ENCODE assay signal across 1 cellular context in genomic region chr20:23653400-23653938, GRCh38.
TF ChIP-seq lines count a peak whose summit lies in the region.

No MANE protein-coding gene starts in this region.

TF ChIP-seq in HepG2, 621 proteins besides CTCF, POLR2A, EP300 and RAD21 (continued from another document and continues in another):
- TF ChIP-seq ZNF800 (CRISPR knock-in tag; IDR thresholded peaks at IDR 0.05) (no peak), ZNF331 (CRISPR knock-in tag; IDR thresholded peaks at IDR 0.05) (no peak), KLF9 (CRISPR knock-in tag; IDR thresholded peaks at IDR 0.05; ENCODE audit: low read depth) (no peak), GABPB1 (CRISPR knock-in tag; IDR thresholded peaks at IDR 0.05) (peak; percentile 20; the same call in 1 of the 2 replicates), ZKSCAN1 (IDR thresholded peaks at IDR 0.05; ENCODE audit: low read length) (no peak), SP5 (CRISPR knock-in tag; IDR thresholded peaks at IDR 0.05; ENCODE audit: borderline replicate concordance, low read depth) (no peak), ZNF101 (CRISPR knock-in tag; IDR thresholded peaks at IDR 0.05; ENCODE audit: borderline replicate concordance, low read depth) (no peak), MED13 (CRISPR knock-in tag; IDR thresholded peaks at IDR 0.05) (no peak), THAP11 (CRISPR knock-in tag; IDR thresholded peaks at IDR 0.05) (no peak), ZNF362 (CRISPR knock-in tag; IDR thresholded peaks at IDR 0.05; ENCODE audit: borderline replicate concordance) (no peak), NFAT5 (CRISPR knock-in tag; IDR thresholded peaks at IDR 0.05) (no peak), CREM (IDR thresholded peaks at IDR 0.05) (no peak), CREM (CRISPR knock-in tag; IDR thresholded peaks at IDR 0.05) (no peak), CBX2 (IDR thresholded peaks at IDR 0.05; ENCODE audit: low read depth, low read length) (no peak), CBX2 (CRISPR knock-in tag; IDR thresholded peaks at IDR 0.05; ENCODE audit: low read depth) (no peak), ZNF678 (CRISPR knock-in tag; IDR thresholded peaks at IDR 0.05) (peak; percentile 65; the same call in 1 of the 2 replicates), JDP2 (CRISPR knock-in tag; IDR thresholded peaks at IDR 0.05; ENCODE audit: borderline replicate concordance) (no peak), TBL1XR1 (IDR thresholded peaks at IDR 0.05; ENCODE audit: borderline replicate concordance, low read length, partially characterized antibody) (no peak), EEA1 (CRISPR knock-in tag; IDR thresholded peaks at IDR 0.05; ENCODE audit: borderline replicate concordance) (no peak), ZNF572 (CRISPR knock-in tag; IDR thresholded peaks at IDR 0.05) (0 out of 2 replicates have a peak, but pooled peaks have one; percentile 9), RXRB (CRISPR knock-in tag; IDR thresholded peaks at IDR 0.05; ENCODE audit: borderline replicate concordance) (no peak), FOXA3 (CRISPR knock-in tag; IDR thresholded peaks at IDR 0.05) (no peak), MAFF (IDR thresholded peaks at IDR 0.05; ENCODE audit: low read depth, low read length) (no peak), HNF4G (IDR thresholded peaks at IDR 0.05; ENCODE audit: borderline replicate concordance, low read depth, low read length) (no peak), HNF4G (CRISPR knock-in tag; IDR thresholded peaks at IDR 0.05; ENCODE audit: borderline replicate concordance, low read depth) (no peak), ZNF10 (CRISPR knock-in tag; IDR thresholded peaks at IDR 0.05; ENCODE audit: borderline replicate concordance, low read depth) (0 out of 2 replicates have a peak, but pooled peaks have one; percentile 44), DDIT3 (CRISPR knock-in tag; IDR thresholded peaks at IDR 0.05) (no peak), ZSCAN31 (CRISPR knock-in tag; IDR thresholded peaks at IDR 0.05; ENCODE audit: low read depth) (no peak), NR2F6 (IDR thresholded peaks at IDR 0.05) (peak; percentile 24; the same call in 1 of the 2 replicates), NR2F6 (CRISPR knock-in tag; IDR thresholded peaks at IDR 0.05) (no peak), ZNF710 (CRISPR knock-in tag; IDR thresholded peaks at IDR 0.05; ENCODE audit: borderline replicate concordance) (no peak), NFYB (CRISPR knock-in tag; IDR thresholded peaks at IDR 0.05) (no peak), ZEB1 (IDR thresholded peaks at IDR 0.05; ENCODE audit: insufficient replicate concordance, low read depth) (peak; percentile 55), ZBTB46 (CRISPR knock-in tag; IDR thresholded peaks at IDR 0.05; ENCODE audit: borderline replicate concordance) (no peak), ATF7 (IDR thresholded peaks at IDR 0.05) (no peak), ATF7 (CRISPR knock-in tag; IDR thresholded peaks at IDR 0.05) (no peak), GTF3A (CRISPR knock-in tag; conservative IDR thresholded peaks at IDR 0.05) (0 out of 2 replicates have a peak, but pooled peaks have one; percentile 41), PRMT3 (CRISPR knock-in tag; IDR thresholded peaks at IDR 0.05; ENCODE audit: borderline replicate concordance, low read depth) (no peak), ZBTB4 (CRISPR knock-in tag; IDR thresholded peaks at IDR 0.05; ENCODE audit: borderline replicate concordance) (no peak), ZNF274 (CRISPR knock-in tag; IDR thresholded peaks at IDR 0.05) (0 out of 2 replicates have a peak, but pooled peaks have one; percentile 24), ZNF414 (CRISPR knock-in tag; IDR thresholded peaks at IDR 0.05) (no peak), ZNF343 (CRISPR knock-in tag; IDR thresholded peaks at IDR 0.05) (no peak), ATF4 (CRISPR knock-in tag; IDR thresholded peaks at IDR 0.05) (no peak), HOXA3 (CRISPR knock-in tag; IDR thresholded peaks at IDR 0.05) (0 out of 2 replicates have a peak, but pooled peaks have one; percentile 22), ZNF652 (CRISPR knock-in tag; IDR thresholded peaks at IDR 0.05; ENCODE audit: borderline replicate concordance, low read depth) (peak; percentile 85), E2F2 (CRISPR knock-in tag; IDR thresholded peaks at IDR 0.05; ENCODE audit: borderline replicate concordance) (no peak), ZNF44 (CRISPR knock-in tag; IDR thresholded peaks at IDR 0.05) (no peak), ZNF337 (CRISPR knock-in tag; IDR thresholded peaks at IDR 0.05; ENCODE audit: borderline replicate concordance, low read depth) (peak; percentile 22; the same call in 1 of the 2 replicates), ZNF891 (CRISPR knock-in tag; IDR thresholded peaks at IDR 0.05) (no peak)
